ENCODE assay signal across 8 cellular contexts in the genomic region with DNA sequence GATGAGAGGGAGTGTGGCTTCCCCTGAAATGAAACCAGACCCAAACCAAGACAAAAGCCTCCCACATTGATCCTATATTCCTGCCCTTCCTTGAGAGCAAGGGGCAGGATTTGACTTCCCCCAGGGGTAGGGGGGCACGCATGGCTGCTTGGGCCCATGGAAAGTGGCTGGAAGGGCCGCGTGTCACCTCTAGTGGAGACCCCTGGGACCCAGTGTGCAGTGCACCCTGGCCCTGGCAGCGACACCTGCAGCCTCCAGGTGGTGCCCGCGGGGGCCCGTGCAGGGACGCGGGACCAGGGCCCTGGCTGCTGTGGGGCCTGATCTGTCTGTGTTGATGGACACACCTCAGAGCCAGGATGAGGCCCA. TPM values are rescaled to one million over a fixed set of nuclear protein-coding genes. Genes with fewer than 3 reads are reported as not detected.
DNase-seq lines count a peak whose midpoint lies in the region; ATAC-seq and TF ChIP-seq lines count a peak whose summit lies in the region.

No MANE protein-coding gene starts in this region.

- H3K27ac Mint-ChIP-seq in Calu3 (ENCODE audit: unreplicated experiment), result peak overlapping the region; percentile 86
- H3K27ac Mint-ChIP-seq in naive thymus-derived CD4-positive, alpha-beta T cell, result peak overlapping the region in 3 of 9 donors; percentile 72 to 98 (median 76)

- TF ChIP-seq POLR2A in body of pancreas (IDR thresholded peaks at IDR 0.05), result no peak

- POLR2A ChIA-PET in naive thymus-derived CD4-positive, alpha-beta T cell (lab: Charles Lee), result interaction anchor here (0.6 kb wide), 1 partner anchor 75 kb away, joined by 3 read pairs; no protein-coding TSS in a partner anchor

- no peaks in the 10 kb centered on the region for H3K9me3 Mint-ChIP-seq in Calu3 (ENCODE audit: low read depth, unreplicated experiment)
- H3K9me3 Mint-ChIP-seq in naive thymus-derived CD4-positive, alpha-beta T cell, result no peaks in the 10 kb centered on the region

- TSS peak; percentile 84 for BruUV-seq in Calu3 (replicated peaks; lab: Mats Ljungman, UMichigan)

- peaks cover 37% of the 10 kb centered on the region for H3K4me1 Mint-ChIP-seq in Calu3 (ENCODE audit: low read depth, unreplicated experiment)
- peaks cover 11 to 33% (median 13%) of the 10 kb centered on the region in 7 donors for H3K4me1 Mint-ChIP-seq in naive thymus-derived CD4-positive, alpha-beta T cell

- TF ChIP-seq CTCF in Calu3 (IDR thresholded peaks at IDR 0.05; ENCODE audit: unreplicated experiment) (peak; percentile 77), body of pancreas (IDR thresholded peaks at IDR 0.05) (peak in 4 of 7 experiments; percentile 1 to 18 (median 12))

- H3K4me3 ChIP-seq in body of pancreas, result no peak overlapping the region
- no peak overlapping the region for H3K4me3 ChIP-seq in naive thymus-derived CD4-positive, alpha-beta T cell (ENCODE audit: low read length)

- ATAC-seq in GM19455 (IDR thresholded peaks at IDR 0.05; ENCODE audit: unreplicated experiment), result peak; percentile 33
- peak; percentile 38 for ATAC-seq in HG03460 (IDR thresholded peaks at IDR 0.05; ENCODE audit: unreplicated experiment)
- ATAC-seq in body of pancreas, result peak; percentile 13
- ATAC-seq in naive thymus-derived CD4-positive, alpha-beta T cell, result peak; percentile 34

- peak overlapping the region; percentile 98 to 99 (median 98) for H3K27ac ChIP-seq in body of pancreas
- no peak overlapping the region for H3K27ac ChIP-seq in naive thymus-derived CD4-positive, alpha-beta T cell (ENCODE audit: low read depth, low read length)

- CTCF ChIA-PET in Calu3 (lab: Charles Lee), result interaction anchor here (0.8 to 1.7 kb wide), 10 partner anchors 9 to 238 kb away, joined by 3 to 13 read pairs (median 5); partner anchors contain the start of genes RPS21 and SLCO4A1
- CTCF ChIA-PET in naive thymus-derived CD4-positive, alpha-beta T cell (lab: Charles Lee), result interaction anchor here (0.6 kb wide), 1 partner anchor 30 kb away, joined by 3 read pairs; no protein-coding TSS in a partner anchor

- no peaks in the 10 kb centered on the region for H3K36me3 ChIP-seq in body of pancreas (replicated peaks in 1 of 2; ENCODE audit: insufficient read depth in 1 of 2, low read depth in 2 of 2)
- H3K36me3 ChIP-seq in naive thymus-derived CD4-positive, alpha-beta T cell (ENCODE audit: control insufficient read depth in 2 of 3, insufficient read depth in 3 of 3, low read length in 3 of 3), result no peaks in the 10 kb centered on the region

- peak; percentile 82 for DNase-seq in Calu3
- DNase-seq in body of pancreas, result peak in 3 of 4 donors; percentile 43 to 51 (median 44)
- no peak for DNase-seq in naive thymus-derived CD4-positive, alpha-beta T cell
- DNase-seq in SKM-1 treated with dmso at 0.1 percent for 144 hours (lab: John Stamatoyannopoulos, UW; ENCODE audit: unreplicated experiment), result no peak
- no peak for DNase-seq in activated gamma-delta T cell (lab: John Stamatoyannopoulos, UW)
- DNase-seq in NCI-H510A treated with DMSO at 0.1 percent for 48 hours (lab: John Stamatoyannopoulos, UW), result no peak

- peaks cover 27% of the 10 kb centered on the region for H3K36me3 Mint-ChIP-seq in Calu3 (ENCODE audit: insufficient read depth, unreplicated experiment)
- H3K36me3 Mint-ChIP-seq in naive thymus-derived CD4-positive, alpha-beta T cell, result no peaks in the 10 kb centered on the region

- no peaks in the 10 kb centered on the region for H3K27me3 Mint-ChIP-seq in Calu3 (ENCODE audit: unreplicated experiment)
- H3K27me3 Mint-ChIP-seq in naive thymus-derived CD4-positive, alpha-beta T cell, result no peaks in the 10 kb centered on the region

- no peaks in the 10 kb centered on the region for H3K27me3 ChIP-seq in body of pancreas
- no peaks in the 10 kb centered on the region for H3K27me3 ChIP-seq in naive thymus-derived CD4-positive, alpha-beta T cell (ENCODE audit: control insufficient read depth in 2 of 2, insufficient read depth in 2 of 2, low read length in 2 of 2)

- H3K4me3 Mint-ChIP-seq in Calu3 (ENCODE audit: low read depth, unreplicated experiment), result peak overlapping the region; percentile 44
- H3K4me3 Mint-ChIP-seq in naive thymus-derived CD4-positive, alpha-beta T cell, result peak overlapping the region in 2 of 10 donors; percentile 79 to 85

- intact Hi-C loops in Calu3 (cut with micrococcal nuclease; ENCODE audit: unreplicated experiment) (loop anchor here (2.0 to 5.0 kb wide), 2 partner anchors 43 to 166 kb away; no protein-coding TSS in a partner anchor), body of pancreas (cut with DNase I) (no loop called here)
- intact Hi-C loops in naive thymus-derived CD4-positive, alpha-beta T cell (cut with micrococcal nuclease), result loop anchor here (1.0 to 5.0 kb wide), 6 partner anchors 18 to 322 kb away; partner anchors contain the start of genes SLCO4A1 (in 2 of the 2) and ADRM1 (in 1 of the 2)

- peaks cover 39% of the 10 kb centered on the region for H3K4me1 ChIP-seq in body of pancreas
- H3K4me1 ChIP-seq in naive thymus-derived CD4-positive, alpha-beta T cell (ENCODE audit: control insufficient read depth in 2 of 2, insufficient read depth in 2 of 2, low read length in 2 of 2), result peaks cover 7 to 20% of the 10 kb centered on the region in 2 donors

- H3K9me3 ChIP-seq in body of pancreas, result no peaks in the 10 kb centered on the region
- H3K9me3 ChIP-seq in naive thymus-derived CD4-positive, alpha-beta T cell (ENCODE audit: control insufficient read depth in 2 of 3, low read length in 3 of 3), result no peaks in the 10 kb centered on the region

- WGBS in body of pancreas, 2 donors, result 52 to 56% methylated on average over 3 to 9 of the region's 9 CpGs

RNA-seq across cellular contexts. Expression of gene SLCO4A1, which starts 18.0 kb away (rescaled TPM):
- total RNA-seq in Calu3 (2022), result 51.9 and 63.9 TPM in 2 replicates
- total RNA-seq in body of pancreas, result 1 to 10 TPM; 2.6 to 6.2 TPM
- total RNA-seq in naive thymus-derived CD4-positive, alpha-beta T cell, result 10 to 100 TPM in 1 of 5 experiments, 1 to 10 TPM in 2, under 1 TPM in 2; 0.81 to 45.5 (median 1.4) TPM
- under 1 TPM; 0.36 to 0.39 TPM for polyA plus RNA-seq in naive thymus-derived CD4-positive, alpha-beta T cell

Comparison
In these comparisons a context has a peak if more than half of its experiments do, and no peak if none do; other contexts are left out.
1. DNase-seq: peak in Calu3 (single experiment) and body of pancreas (3 of 4); none in naive thymus-derived CD4-positive, alpha-beta T cell (0 of 9), SKM-1 treated with dmso at 0.1 percent for 144 hours (single experiment), activated gamma-delta T cell (single experiment) and NCI-H510A treated with DMSO at 0.1 percent for 48 hours (single experiment).
2. Peak in every context shown above with its lines, with median percentiles within 50 percentile points of each other: ATAC-seq.